In the genomic region with DNA sequence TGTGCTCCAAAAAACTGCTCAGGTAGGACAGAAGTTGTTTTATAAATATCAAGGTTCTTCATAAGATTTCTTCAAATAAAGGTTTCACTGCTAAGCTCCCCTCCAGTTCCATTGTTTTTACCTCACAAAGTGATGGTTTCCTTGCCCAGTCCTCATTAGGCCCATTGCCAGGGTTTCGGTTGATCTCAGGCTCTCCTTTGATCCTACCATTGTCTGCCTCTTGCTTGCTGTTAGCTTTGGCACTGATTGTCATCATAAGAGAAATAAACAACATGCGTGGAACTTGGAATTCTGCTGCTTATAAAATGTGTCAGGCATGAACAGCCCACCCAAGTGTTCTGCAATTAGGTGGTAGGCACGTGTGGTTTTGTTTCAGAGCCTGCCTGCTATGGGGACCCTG, we compare ENCODE assay signal across 15 cellular contexts.
"Had no signal": no experiment of that assay in that cellular context is flagged by ENCODE, and none has a peak within 500 bp of the region (broad histone marks: within the 10 kb centered on the region; RNA-seq: fewer than 3 reads in every experiment).

No MANE protein-coding gene starts in this region.

- H3K36me3 ChIP-seq: ascending aorta, cardiac muscle cell, pancreas, suprapubic skin, upper lobe of left lung had no signal

- H3K4me1 Mint-ChIP-seq: activated naive CD4-positive, alpha-beta T cell treated with anti-CD3 and anti-CD28 coated beads, Interleukin-2, amount 10 ng/mL, durations not matched to agents 7 days and 5 days; naive B cell had no signal

- H3K4me3 Mint-ChIP-seq: activated CD4-positive, alpha-beta memory T cell treated with anti-CD3 and anti-CD28 coated beads, Interleukin-2, amount 10 ng/mL, durations not matched to agents 7 days and 5 days; activated CD4-positive, alpha-beta T cell treated with anti-CD3 and anti-CD28 coated beads for 36 hours; activated naive CD4-positive, alpha-beta T cell treated with anti-CD3 and anti-CD28 coated beads, Interleukin-2, amount 10 ng/mL, durations not matched to agents 7 days and 5 days; activated T-cell treated with anti-CD3 and anti-CD28 coated beads, Interleukin-2, amount 50 U/mL, for 24 hours; naive B cell; stimulated activated naive CD8-positive, alpha-beta T cell treated with anti-CD3 and anti-CD28 coated beads, Interleukin-15, Interleukin-2, amounts not matched to agents 100 ng/mL and 50 ng/mL, for 24 hours had no signal

- H3K27ac ChIP-seq: ascending aorta, cardiac muscle cell, pancreas, suprapubic skin, upper lobe of left lung had no signal

- H3K36me3 Mint-ChIP-seq: activated naive CD4-positive, alpha-beta T cell treated with anti-CD3 and anti-CD28 coated beads, Interleukin-2, amount 10 ng/mL, durations not matched to agents 7 days and 5 days; naive B cell had no signal

- H3K27me3 ChIP-seq: ascending aorta, cardiac muscle cell, dorsolateral prefrontal cortex, pancreas, suprapubic skin, upper lobe of left lung had no signal

- H3K9me3 Mint-ChIP-seq: activated CD4-positive, alpha-beta memory T cell treated with anti-CD3 and anti-CD28 coated beads, Interleukin-2, amount 10 ng/mL, durations not matched to agents 7 days and 5 days; activated naive CD4-positive, alpha-beta T cell treated with anti-CD3 and anti-CD28 coated beads, Interleukin-2, amount 10 ng/mL, durations not matched to agents 7 days and 5 days; activated T-cell treated with anti-CD3 and anti-CD28 coated beads, Interleukin-2, amount 50 U/mL, for 24 hours; naive B cell; stimulated activated naive CD8-positive, alpha-beta T cell treated with anti-CD3 and anti-CD28 coated beads, Interleukin-15, Interleukin-2, amounts not matched to agents 100 ng/mL and 50 ng/mL, for 24 hours had no signal

- H3K9me3 ChIP-seq: ascending aorta, pancreas, suprapubic skin, upper lobe of left lung had no signal

- H3K27ac Mint-ChIP-seq: activated CD4-positive, alpha-beta memory T cell treated with anti-CD3 and anti-CD28 coated beads, Interleukin-2, amount 10 ng/mL, durations not matched to agents 7 days and 5 days; activated CD4-positive, alpha-beta T cell treated with anti-CD3 and anti-CD28 coated beads for 36 hours; activated naive CD4-positive, alpha-beta T cell treated with anti-CD3 and anti-CD28 coated beads, Interleukin-2, amount 10 ng/mL, durations not matched to agents 7 days and 5 days; activated T-cell treated with anti-CD3 and anti-CD28 coated beads, Interleukin-2, amount 50 U/mL, for 24 hours; naive B cell; stimulated activated naive CD8-positive, alpha-beta T cell treated with anti-CD3 and anti-CD28 coated beads, Interleukin-15, Interleukin-2, amounts not matched to agents 100 ng/mL and 50 ng/mL, for 24 hours had no signal

- DNase-seq: activated CD4-positive, alpha-beta memory T cell treated with anti-CD3 and anti-CD28 coated beads, Interleukin-2, amount 10 ng/mL, durations not matched to agents 7 days and 5 days; activated CD4-positive, alpha-beta T cell treated with anti-CD3 and anti-CD28 coated beads for 36 hours; activated naive CD4-positive, alpha-beta T cell treated with anti-CD3 and anti-CD28 coated beads, Interleukin-2, amount 10 ng/mL, durations not matched to agents 7 days and 5 days; activated T-cell treated with anti-CD3 and anti-CD28 coated beads, Interleukin-2, amount 50 U/mL, for 24 hours; dorsolateral prefrontal cortex; islet precursor cell; naive B cell; pancreas; upper lobe of left lung had no signal

- ATAC-seq: activated CD4-positive, alpha-beta T cell treated with anti-CD3 and anti-CD28 coated beads for 36 hours; left lobe of liver; pancreas; sciatic nerve had no signal

- H3K4me1 ChIP-seq: ascending aorta, pancreas, suprapubic skin had no signal

- H3K4me3 ChIP-seq: ascending aorta, cardiac muscle cell, dorsolateral prefrontal cortex, pancreas, suprapubic skin, upper lobe of left lung had no signal
